In genomic region chr15:85785887-85786777, GRCh38 we compare ENCODE assay signal across 8 cellular contexts. TPM values are rescaled to one million over a fixed set of nuclear protein-coding genes. Genes with fewer than 3 reads are reported as not detected.
A peak's percentile ranks its signal among the peaks of the same experiment; 100 is the strongest.
DNase-seq lines count a peak whose midpoint lies in the region; ATAC-seq and TF ChIP-seq lines count a peak whose summit lies in the region.

No MANE protein-coding gene starts in this region.

- H3K79me2 ChIP-seq in GM23338 (replicated peaks; ENCODE audit: insufficient read depth) = peaks cover 98% of the 10 kb centered on the region

- no peaks in the 10 kb centered on the region for H3K9me2 ChIP-seq in GM23338 (ENCODE audit: insufficient read depth)

- H3K9me3 ChIP-seq in adrenal gland (replicated peaks in 1 of 3) (no peaks in the 10 kb centered on the region), subcutaneous abdominal adipose tissue (ENCODE audit: control insufficient read depth in 5 of 5, low read length in 5 of 5) (no peaks in the 10 kb centered on the region)

- TF ChIP-seq CTCF in GM23338 (conservative IDR thresholded peaks at IDR 0.05; ENCODE audit: low read depth in 2 of 2) = no peak
- no peak for TF ChIP-seq CTCF in adrenal gland (IDR thresholded peaks at IDR 0.05)

- peaks cover 9% of the 10 kb centered on the region for H3K27me3 Mint-ChIP-seq in GM23338 (ENCODE audit: insufficient read depth, low read depth, poor library complexity)

- H3K36me3 Mint-ChIP-seq in GM23338 (ENCODE audit: low read depth) = peaks cover 10% of the 10 kb centered on the region; the same call in 1 of the 3 replicates

- H3K4me3 Mint-ChIP-seq in GM23338 = no peak overlapping the region

- H3K36me3 ChIP-seq in GM23338 (ENCODE audit: insufficient read depth) (no peaks in the 10 kb centered on the region), adrenal gland (replicated peaks in 1 of 2) (no peaks in the 10 kb centered on the region), subcutaneous abdominal adipose tissue (ENCODE audit: control insufficient read depth in 5 of 5, insufficient read depth in 5 of 5, low read length in 5 of 5) (no peaks in the 10 kb centered on the region)

- no peaks in the 10 kb centered on the region for H3K27me3 ChIP-seq in GM23338 (ENCODE audit: insufficient read depth)
- H3K27me3 ChIP-seq in adrenal gland = no peaks in the 10 kb centered on the region
- no peaks in the 10 kb centered on the region for H3K27me3 ChIP-seq in subcutaneous abdominal adipose tissue (ENCODE audit: control insufficient read depth in 5 of 5, insufficient read depth in 4 of 5, low read length in 5 of 5)

- H3K27ac Mint-ChIP-seq in GM23338 = peak overlapping the region; percentile 48

- H3K9ac ChIP-seq in subcutaneous abdominal adipose tissue (ENCODE audit: low read length in 5 of 5) = no peak overlapping the region

- peak overlapping the region; percentile 32; the same call in 1 of the 2 replicates for H3K27ac ChIP-seq in GM23338 (ENCODE audit: low read depth)
- H3K27ac ChIP-seq in adrenal gland = peak overlapping the region in 3 of 5 donors; percentile 51 to 62 (median 59)
- H3K27ac ChIP-seq in subcutaneous abdominal adipose tissue (ENCODE audit: low read depth, low read length) = peak overlapping the region; percentile 50

- peak overlapping the region; percentile 36; the same call in 1 of the 2 replicates for H3K4me2 ChIP-seq in GM23338

- H3K4me3 ChIP-seq in GM23338 (peak overlapping the region; percentile 13; the same call in 1 of the 2 replicates), adrenal gland (no peak overlapping the region), subcutaneous abdominal adipose tissue (ENCODE audit: low read depth in 1 of 5, low read length in 5 of 5) (peak overlapping the region in 1 of 5 donors; percentile 4)

- no peaks in the 10 kb centered on the region for H3K9me3 Mint-ChIP-seq in GM23338

- H2AFZ ChIP-seq in GM23338 = no peak overlapping the region

- H3K4me1 ChIP-seq in GM23338 (ENCODE audit: insufficient read depth) (peaks cover 25% of the 10 kb centered on the region), adrenal gland (replicated peaks in 1 of 2) (peaks cover 18 to 24% of the 10 kb centered on the region in 2 donors), subcutaneous abdominal adipose tissue (ENCODE audit: control insufficient read depth in 5 of 5, insufficient read depth in 5 of 5, low read length in 5 of 5) (peaks cover 6 to 33% (median 18%) of the 10 kb centered on the region in 5 donors)

- no peaks in the 10 kb centered on the region for H3F3A ChIP-seq in GM23338 (replicated peaks; ENCODE audit: low read depth)

- WGBS in adrenal gland, 4 donors = 25 to 50% (median 33%) methylated on average over 7 to 10 of the region's 10 CpGs

- peak; percentile 47 for ATAC-seq in GM23338
- no peak for ATAC-seq in GM18873 (IDR thresholded peaks at IDR 0.05; ENCODE audit: low FRiP score, unreplicated experiment)
- no peak for ATAC-seq in HG03457 (IDR thresholded peaks at IDR 0.05; ENCODE audit: unreplicated experiment)

- H4K20me1 ChIP-seq in GM23338 (replicated peaks; ENCODE audit: insufficient read depth) = peaks cover 48% of the 10 kb centered on the region

- intact Hi-C loops in adrenal gland (cut with DNase I) = loop anchor here in 1 of 2 donors (10.0 kb wide), 1 partner anchor 51 kb away; no protein-coding TSS in a partner anchor

- no peak for DNase-seq in GM23338 (ENCODE audit: low spot score)
- DNase-seq in NCI-H2107 (lab: John Stamatoyannopoulos, UW) = peak; percentile 32
- peak; percentile 61 to 79 (median 74) for DNase-seq in adrenal gland
- peak; percentile 67 for DNase-seq in iris pigment epithelial cell (ENCODE audit: low read depth)
- no peak for DNase-seq in Ammon's horn (ENCODE audit: low spot score)

- no peak for TF ChIP-seq POLR2A in adrenal gland (IDR thresholded peaks at IDR 0.05)

- H3K4me1 Mint-ChIP-seq in GM23338 = peaks cover 62% of the 10 kb centered on the region

TF ChIP-seq in GM23338, 12 proteins besides CTCF, POLR2A, EP300 and RAD21:
- TF ChIP-seq ZNF331 (CRISPR knock-in tag; IDR thresholded peaks at IDR 0.05; ENCODE audit: low read depth) (no peak), STAT1 (IDR thresholded peaks at IDR 0.05; ENCODE audit: unreplicated experiment) (no peak), ETS1 (IDR thresholded peaks at IDR 0.05) (no peak), EZH2phosphoT487 (IDR thresholded peaks at IDR 0.05; ENCODE audit: unreplicated experiment) (no peak)
TF ChIP-seq in GM23338: peak in this region for 0.

RNA-seq across cellular contexts. Expression of gene KLHL25, which starts 8.6 kb away (rescaled TPM):
- total RNA-seq in GM23338 (2014; rRNA removed; shearing (Covaris generic)) = 28.5 and 38.3 TPM in 2 replicates
- polyA plus RNA-seq in GM23338 (2016; fragmentation: Nextera tagmentation; extraction: Ambion mirVana) (5.2 and 5.8 TPM in 2 replicates), adrenal gland (1 to 10 TPM; 1.4 to 3.9 (median 3.9) TPM)
- 1 to 10 TPM; 3.7 to 6.2 (median 4.5) TPM for total RNA-seq in adrenal gland

Comparison
In these comparisons a context has a peak if more than half of its experiments do, and no peak if none do; other contexts are left out.
1. DNase-seq: peak in NCI-H2107 (single experiment), adrenal gland (7 of 7) and iris pigment epithelial cell (single experiment); none in GM23338 (single experiment) and Ammon's horn (single experiment).
2. Peak in every context shown above with its lines, with median percentiles within 50 percentile points of each other: H3K27ac ChIP-seq.